Comparison of ENCODE assay signal across 1 cellular context in the genomic region with DNA sequence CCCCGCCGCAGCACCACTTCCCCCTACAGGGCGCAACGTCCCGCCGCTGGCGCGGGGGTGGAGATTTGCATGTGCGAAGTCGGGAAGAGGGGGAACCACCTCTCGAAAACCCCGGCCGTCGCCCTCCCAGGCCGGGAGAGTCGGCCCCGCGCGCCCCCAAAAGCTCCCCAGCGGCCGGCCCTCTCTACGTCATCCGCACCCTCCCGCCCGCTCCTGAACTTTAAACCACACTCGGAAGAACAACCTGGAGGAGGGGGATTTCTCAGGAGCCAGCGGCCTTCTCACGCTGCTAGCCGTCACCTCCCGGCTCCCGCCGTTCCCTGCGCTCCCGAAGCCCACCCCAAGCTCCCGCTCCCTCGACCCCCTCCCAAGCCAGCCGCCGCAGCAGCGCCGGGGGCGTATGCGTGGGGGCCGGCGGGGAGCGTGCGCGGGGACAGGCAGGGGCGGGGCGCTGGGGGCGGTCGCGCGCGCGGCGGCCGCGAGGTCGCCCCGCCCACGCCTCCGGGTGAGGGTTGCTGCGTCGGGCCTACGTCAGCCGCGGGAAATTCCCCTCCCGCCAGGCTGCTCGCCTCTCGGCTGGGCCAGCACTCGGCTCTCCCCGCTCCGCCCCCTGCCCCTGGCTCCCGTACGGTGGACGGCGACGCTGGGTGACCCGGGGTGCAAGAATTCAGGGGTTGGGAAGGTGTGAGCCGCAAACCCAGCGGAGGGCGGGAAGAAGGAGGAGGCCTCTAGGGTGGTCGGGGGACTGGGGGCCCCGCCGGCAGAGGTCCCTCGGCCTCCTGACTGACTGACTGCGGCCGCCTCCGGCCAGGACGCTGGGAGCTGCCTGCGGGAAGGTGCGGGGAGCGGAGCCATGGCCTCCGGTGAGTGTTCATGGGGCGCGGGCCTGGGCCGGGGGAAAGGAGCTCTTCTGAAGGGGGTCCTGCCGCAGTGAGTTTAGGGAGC.
A peak's percentile ranks its signal among the peaks of the same experiment; 100 is the strongest.
TF ChIP-seq lines count a peak whose summit lies in the region.

Gene REL (plus strand): TSS at position 587 of the 945 bp plus-strand sequence. CDS start 267 bp downstream, at position 854.

TF ChIP-seq in K562, 482 proteins besides CTCF, POLR2A, EP300 and RAD21 (continued from another document and continues in another):
- TF ChIP-seq, protein P1, sequence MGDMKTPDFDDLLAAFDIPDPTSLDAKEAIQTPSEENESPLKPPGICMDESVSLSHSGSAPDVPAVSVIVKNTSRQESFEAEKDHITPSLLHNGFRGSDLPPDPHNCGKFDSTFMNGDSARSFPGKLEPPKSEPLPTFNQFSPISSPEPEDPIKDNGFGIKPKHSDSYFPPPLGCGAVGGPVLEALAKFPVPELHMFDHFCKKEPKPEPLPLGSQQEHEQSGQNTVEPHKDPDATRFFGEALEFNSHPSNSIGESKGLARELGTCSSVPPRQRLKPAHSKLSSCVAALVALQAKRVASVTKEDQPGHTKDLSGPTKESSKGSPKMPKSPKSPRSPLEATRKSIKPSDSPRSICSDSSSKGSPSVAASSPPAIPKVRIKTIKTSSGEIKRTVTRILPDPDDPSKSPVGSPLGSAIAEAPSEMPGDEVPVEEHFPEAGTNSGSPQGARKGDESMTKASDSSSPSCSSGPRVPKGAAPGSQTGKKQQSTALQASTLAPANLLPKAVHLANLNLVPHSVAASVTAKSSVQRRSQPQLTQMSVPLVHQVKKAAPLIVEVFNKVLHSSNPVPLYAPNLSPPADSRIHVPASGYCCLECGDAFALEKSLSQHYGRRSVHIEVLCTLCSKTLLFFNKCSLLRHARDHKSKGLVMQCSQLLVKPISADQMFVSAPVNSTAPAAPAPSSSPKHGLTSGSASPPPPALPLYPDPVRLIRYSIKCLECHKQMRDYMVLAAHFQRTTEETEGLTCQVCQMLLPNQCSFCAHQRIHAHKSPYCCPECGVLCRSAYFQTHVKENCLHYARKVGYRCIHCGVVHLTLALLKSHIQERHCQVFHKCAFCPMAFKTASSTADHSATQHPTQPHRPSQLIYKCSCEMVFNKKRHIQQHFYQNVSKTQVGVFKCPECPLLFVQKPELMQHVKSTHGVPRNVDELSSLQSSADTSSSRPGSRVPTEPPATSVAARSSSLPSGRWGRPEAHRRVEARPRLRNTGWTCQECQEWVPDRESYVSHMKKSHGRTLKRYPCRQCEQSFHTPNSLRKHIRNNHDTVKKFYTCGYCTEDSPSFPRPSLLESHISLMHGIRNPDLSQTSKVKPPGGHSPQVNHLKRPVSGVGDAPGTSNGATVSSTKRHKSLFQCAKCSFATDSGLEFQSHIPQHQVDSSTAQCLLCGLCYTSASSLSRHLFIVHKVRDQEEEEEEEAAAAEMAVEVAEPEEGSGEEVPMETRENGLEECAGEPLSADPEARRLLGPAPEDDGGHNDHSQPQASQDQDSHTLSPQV (IDR thresholded peaks at IDR 0.05), result no peak
- TF ChIP-seq RNF2 (IDR thresholded peaks at IDR 0.05) (0 out of 2 replicates have a peak, but pooled peaks have one; percentile 31), ERF (CRISPR knock-in tag; IDR thresholded peaks at IDR 0.05) (no peak), SMAD1 (IDR thresholded peaks at IDR 0.05; ENCODE audit: low read depth, low read length, partially characterized antibody) (no peak), NCOA1 (IDR thresholded peaks at IDR 0.05; ENCODE audit: low read depth) (peak; percentile 21; the same call in 1 of the 2 replicates), ZNF384 (IDR thresholded peaks at IDR 0.05; ENCODE audit: low read depth, low read length) (no peak), SP2 (IDR thresholded peaks at IDR 0.05; ENCODE audit: extremely low read depth, low read depth, low read length, poor library complexity, severe bottlenecking) (no peak), CXXC5 (CRISPR knock-in tag; IDR thresholded peaks at IDR 0.05) (peak; percentile 88), ZNF23 (CRISPR knock-in tag; IDR thresholded peaks at IDR 0.05) (no peak), GTF2B (IDR thresholded peaks at IDR 0.05; ENCODE audit: extremely low read depth, insufficient read length) (no peak), SRF (CRISPR knock-in tag; IDR thresholded peaks at IDR 0.05) (peak in 1 of 2 experiments; percentile 43; a peak in 1 of 4 replicates), ZMIZ1 (IDR thresholded peaks at IDR 0.05; ENCODE audit: low read depth in 2 of 2, low read length in 2 of 2) (no peak), MEF2A (IDR thresholded peaks at IDR 0.05; ENCODE audit: control insufficient read depth, low read depth, low read length) (no peak), TEAD2 (tag; IDR thresholded peaks at IDR 0.05) (no peak), CBFA2T2 (conservative IDR thresholded peaks at IDR 0.05) (no peak), E2F3 (CRISPR knock-in tag; IDR thresholded peaks at IDR 0.05) (peak; percentile 36; the same call in 1 of the 2 replicates), PHF21A (IDR thresholded peaks at IDR 0.05; ENCODE audit: borderline replicate concordance, low read depth) (no peak), PHF8 (IDR thresholded peaks at IDR 0.05; ENCODE audit: borderline replicate concordance, low read length) (peak; percentile 87), ZNF143 (CRISPR knock-in tag; IDR thresholded peaks at IDR 0.05) (no peak), NCOR1 (IDR thresholded peaks at IDR 0.05) (0 out of 2 replicates have a peak, but pooled peaks have one; percentile 12), SIX5 (IDR thresholded peaks at IDR 0.05; ENCODE audit: borderline replicate concordance in 1 of 2, insufficient read depth in 1 of 2, low read depth in 1 of 2, low read length in 2 of 2) (no peak), ZNF551 (CRISPR knock-in tag; IDR thresholded peaks at IDR 0.05) (no peak), ZNF668 (CRISPR knock-in tag; IDR thresholded peaks at IDR 0.05) (no peak), POLR2AphosphoS5 (IDR thresholded peaks at IDR 0.05; ENCODE audit: control insufficient read depth, insufficient read depth, low read depth, low read length) (peak; percentile 73), ETV6 (IDR thresholded peaks at IDR 0.05; ENCODE audit: borderline replicate concordance in 1 of 2, low read depth in 2 of 2, low read length in 1 of 2) (no peak), ETV6 (CRISPR knock-in tag; IDR thresholded peaks at IDR 0.05; ENCODE audit: borderline replicate concordance) (no peak; the same call in 1 of the 2 replicates), ZNF407 (IDR thresholded peaks at IDR 0.05; ENCODE audit: low read depth) (no peak), HNRNPLL (IDR thresholded peaks at IDR 0.05; ENCODE audit: low read depth, low read length, poor library complexity, severe bottlenecking) (peak; percentile 47), ELF4 (CRISPR knock-in tag; IDR thresholded peaks at IDR 0.05) (no peak), NEUROD1 (IDR thresholded peaks at IDR 0.05; ENCODE audit: borderline replicate concordance, low read depth, low read length, partially characterized antibody) (no peak), ZNF239 (CRISPR knock-in tag; IDR thresholded peaks at IDR 0.05) (no peak), ZNF511 (CRISPR knock-in tag; IDR thresholded peaks at IDR 0.05) (no peak; the same call in 1 of the 2 replicates), NR2F6 (CRISPR knock-in tag; IDR thresholded peaks at IDR 0.05) (no peak)
- TF ChIP-seq, protein P2, sequence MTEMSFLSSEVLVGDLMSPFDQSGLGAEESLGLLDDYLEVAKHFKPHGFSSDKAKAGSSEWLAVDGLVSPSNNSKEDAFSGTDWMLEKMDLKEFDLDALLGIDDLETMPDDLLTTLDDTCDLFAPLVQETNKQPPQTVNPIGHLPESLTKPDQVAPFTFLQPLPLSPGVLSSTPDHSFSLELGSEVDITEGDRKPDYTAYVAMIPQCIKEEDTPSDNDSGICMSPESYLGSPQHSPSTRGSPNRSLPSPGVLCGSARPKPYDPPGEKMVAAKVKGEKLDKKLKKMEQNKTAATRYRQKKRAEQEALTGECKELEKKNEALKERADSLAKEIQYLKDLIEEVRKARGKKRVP (CRISPR knock-in tag; IDR thresholded peaks at IDR 0.05), result no peak
- TF ChIP-seq, protein P3, sequence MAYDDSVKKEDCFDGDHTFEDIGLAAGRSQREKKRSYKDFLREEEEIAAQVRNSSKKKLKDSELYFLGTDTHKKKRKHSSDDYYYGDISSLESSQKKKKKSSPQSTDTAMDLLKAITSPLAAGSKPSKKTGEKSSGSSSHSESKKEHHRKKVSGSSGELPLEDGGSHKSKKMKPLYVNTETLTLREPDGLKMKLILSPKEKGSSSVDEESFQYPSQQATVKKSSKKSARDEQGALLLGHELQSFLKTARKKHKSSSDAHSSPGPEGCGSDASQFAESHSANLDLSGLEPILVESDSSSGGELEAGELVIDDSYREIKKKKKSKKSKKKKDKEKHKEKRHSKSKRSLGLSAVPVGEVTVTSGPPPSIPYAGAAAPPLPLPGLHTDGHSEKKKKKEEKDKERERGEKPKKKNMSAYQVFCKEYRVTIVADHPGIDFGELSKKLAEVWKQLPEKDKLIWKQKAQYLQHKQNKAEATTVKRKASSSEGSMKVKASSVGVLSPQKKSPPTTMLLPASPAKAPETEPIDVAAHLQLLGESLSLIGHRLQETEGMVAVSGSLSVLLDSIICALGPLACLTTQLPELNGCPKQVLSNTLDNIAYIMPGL (CRISPR knock-in tag; IDR thresholded peaks at IDR 0.05), result 0 out of 2 replicates have a peak, but pooled peaks have one; percentile 33
